2 cellular contexts compared by ENCODE assay signal in genomic region chr11:64765291-64765803, GRCh38.
TF ChIP-seq lines count a peak whose summit lies in the region.

No MANE protein-coding gene starts in this region.

TF ChIP-seq in GM12891, 5 proteins besides CTCF, POLR2A, EP300 and RAD21:
- peak; percentile 56; the same call in 1 of the 2 replicates for TF ChIP-seq POLR2AphosphoS5 (IDR thresholded peaks at IDR 0.05; ENCODE audit: low read depth, low read length)
- no peak for TF ChIP-seq TAF1 (IDR thresholded peaks at IDR 0.05; ENCODE audit: low read depth, low read length)

TF ChIP-seq in HepG2, 621 proteins besides CTCF, POLR2A, EP300 and RAD21:
- peak; percentile 28; the same call in 1 of the 2 replicates for TF ChIP-seq POLR2G (IDR thresholded peaks at IDR 0.05; ENCODE audit: low read depth, low read length)
- peak; percentile 19; the same call in 1 of the 2 replicates for TF ChIP-seq ZNF768 (CRISPR knock-in tag; IDR thresholded peaks at IDR 0.05)
- TF ChIP-seq, protein P1, sequence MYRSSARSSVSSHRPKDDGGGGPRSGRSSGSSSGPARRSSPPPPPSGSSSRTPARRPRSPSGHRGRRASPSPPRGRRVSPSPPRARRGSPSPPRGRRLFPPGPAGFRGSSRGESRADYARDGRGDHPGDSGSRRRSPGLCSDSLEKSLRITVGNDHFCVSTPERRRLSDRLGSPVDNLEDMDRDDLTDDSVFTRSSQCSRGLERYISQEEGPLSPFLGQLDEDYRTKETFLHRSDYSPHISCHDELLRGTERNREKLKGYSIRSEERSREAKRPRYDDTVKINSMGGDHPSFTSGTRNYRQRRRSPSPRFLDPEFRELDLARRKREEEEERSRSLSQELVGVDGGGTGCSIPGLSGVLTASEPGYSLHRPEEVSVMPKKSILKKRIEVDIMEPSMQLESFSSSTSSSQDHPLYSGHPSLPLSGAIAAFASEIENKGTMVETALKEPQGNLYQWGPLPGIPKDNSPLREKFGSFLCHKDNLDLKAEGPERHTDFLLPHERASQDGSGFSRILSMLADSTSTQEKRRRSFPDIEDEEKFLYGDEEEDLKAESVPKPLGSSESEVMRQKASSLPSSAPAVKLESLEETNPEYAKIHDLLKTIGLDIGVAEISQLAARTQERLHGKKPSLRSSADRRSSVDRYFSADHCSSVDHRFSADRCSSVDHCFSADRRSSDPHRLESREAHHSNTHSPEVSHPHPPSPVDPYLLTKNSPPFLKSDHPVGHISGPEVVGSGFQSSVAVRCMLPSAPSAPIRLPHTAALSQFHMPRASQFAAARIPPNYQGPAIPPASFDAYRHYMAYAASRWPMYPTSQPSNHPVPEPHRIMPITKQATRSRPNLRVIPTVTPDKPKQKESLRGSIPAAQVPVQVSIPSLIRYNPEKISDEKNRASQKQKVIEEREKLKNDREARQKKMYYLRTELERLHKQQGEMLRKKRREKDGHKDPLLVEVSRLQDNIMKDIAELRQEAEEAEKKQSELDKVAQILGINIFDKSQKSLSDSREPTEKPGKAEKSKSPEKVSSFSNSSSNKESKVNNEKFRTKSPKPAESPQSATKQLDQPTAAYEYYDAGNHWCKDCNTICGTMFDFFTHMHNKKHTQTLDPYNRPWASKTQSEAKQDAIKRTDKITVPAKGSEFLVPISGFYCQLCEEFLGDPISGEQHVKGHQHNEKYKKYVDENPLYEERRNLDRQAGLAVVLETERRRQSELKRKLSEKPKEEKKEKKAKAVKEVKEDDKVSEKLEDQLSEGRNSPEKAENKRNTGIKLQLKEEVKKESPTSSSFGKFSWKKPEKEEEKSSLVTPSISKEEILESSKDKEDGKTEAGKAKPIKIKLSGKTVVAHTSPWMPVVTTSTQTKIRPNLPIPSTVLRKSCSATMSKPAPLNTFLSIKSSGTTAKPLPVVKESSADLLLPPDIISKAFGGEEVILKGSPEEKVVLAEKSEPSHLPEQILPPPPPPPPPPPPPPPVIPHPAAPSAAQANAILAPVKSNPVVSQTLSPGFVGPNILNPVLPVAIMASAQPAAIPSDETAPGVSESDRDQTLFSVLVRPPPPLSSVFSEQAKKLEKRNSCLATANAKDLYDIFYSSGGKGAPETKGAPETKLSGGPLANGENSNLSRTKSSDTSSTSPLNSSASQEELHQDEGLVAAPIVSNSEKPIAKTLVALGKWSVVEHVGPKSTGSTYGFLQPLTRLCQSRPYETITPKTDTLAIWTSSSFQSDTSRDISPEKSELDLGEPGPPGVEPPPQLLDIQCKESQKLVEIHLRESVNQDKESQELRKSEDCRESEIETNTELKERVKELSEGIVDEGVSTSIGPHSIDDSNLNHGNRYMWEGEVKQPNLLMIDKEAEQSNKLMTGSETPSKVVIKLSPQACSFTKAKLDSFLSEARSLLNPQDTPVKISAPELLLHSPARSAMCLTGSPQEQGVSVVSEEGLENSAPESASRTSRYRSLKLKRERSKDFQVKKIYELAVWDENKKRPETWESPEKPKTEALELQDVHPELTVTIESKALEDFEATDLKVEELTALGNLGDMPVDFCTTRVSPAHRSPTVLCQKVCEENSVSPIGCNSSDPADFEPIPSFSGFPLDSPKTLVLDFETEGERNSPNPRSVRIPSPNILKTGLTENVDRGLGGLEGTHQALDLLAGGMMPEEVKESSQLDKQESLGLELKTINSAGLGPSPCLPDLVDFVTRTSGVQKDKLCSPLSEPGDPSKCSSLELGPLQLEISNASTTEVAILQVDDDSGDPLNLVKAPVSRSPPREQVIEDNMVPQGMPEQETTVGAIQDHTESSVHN (CRISPR knock-in tag; IDR thresholded peaks at IDR 0.05): no peak
- peak; percentile 82 for TF ChIP-seq RBM22 (optimal IDR thresholded peaks at IDR 0.05; ENCODE audit: low read length)
- no peak for TF ChIP-seq HMG20A (CRISPR knock-in tag; IDR thresholded peaks at IDR 0.05; ENCODE audit: borderline replicate concordance)
- TF ChIP-seq AGO2 (optimal IDR thresholded peaks at IDR 0.05; ENCODE audit: low read depth, low read length): peak; percentile 95
- TF ChIP-seq ZNF354B (CRISPR knock-in tag; IDR thresholded peaks at IDR 0.05): no peak
- peak; percentile 47; the same call in 1 of the 2 replicates for TF ChIP-seq ZBTB38 (CRISPR knock-in tag; IDR thresholded peaks at IDR 0.05)
- peak; percentile 64 for TF ChIP-seq RBFOX2 (IDR thresholded peaks at IDR 0.05; ENCODE audit: low read depth, low read length)
- TF ChIP-seq PRPF4 (IDR thresholded peaks at IDR 0.05; ENCODE audit: low read depth, low read length, poor library complexity, severe bottlenecking): peak; percentile 67
